3 cellular contexts compared by ENCODE assay signal in genomic region chr4:95563638-95564337, GRCh38.
TF ChIP-seq lines count a peak whose summit lies in the region.

No MANE protein-coding gene starts in this region.

TF ChIP-seq in SK-N-SH treated with all-trans-retinoic acid at 6 μM for 48 hours, 23 proteins besides CTCF, POLR2A, EP300 and RAD21:
- TF ChIP-seq CSDC2 (CRISPR knock-in tag; IDR thresholded peaks at IDR 0.05) = no peak
- TF ChIP-seq SNAI2 (CRISPR knock-in tag; IDR thresholded peaks at IDR 0.05) = no peak
- no peak for TF ChIP-seq TSHZ2 (CRISPR knock-in tag; IDR thresholded peaks at IDR 0.05)
- TF ChIP-seq CREB5 (CRISPR knock-in tag; IDR thresholded peaks at IDR 0.05; ENCODE audit: low read depth) = no peak
- TF ChIP-seq BACH2 (CRISPR knock-in tag; IDR thresholded peaks at IDR 0.05; ENCODE audit: borderline replicate concordance) = no peak

TF ChIP-seq in SK-N-SH, 30 proteins besides CTCF, POLR2A, EP300 and RAD21:
- no peak for TF ChIP-seq USF1 (IDR thresholded peaks at IDR 0.05; ENCODE audit: borderline replicate concordance, low read depth)
- no peak for TF ChIP-seq JUND (IDR thresholded peaks at IDR 0.05)
- TF ChIP-seq MEF2A (IDR thresholded peaks at IDR 0.05; ENCODE audit: borderline replicate concordance, low read depth) = no peak
- TF ChIP-seq EZH2phosphoT487 (IDR thresholded peaks at IDR 0.05; ENCODE audit: borderline replicate concordance, low read depth) = no peak
- no peak for TF ChIP-seq RFX5 (IDR thresholded peaks at IDR 0.05; ENCODE audit: low read length)
- no peak for TF ChIP-seq GATA2 (CRISPR knock-in tag; IDR thresholded peaks at IDR 0.05)
- TF ChIP-seq SIN3A (IDR thresholded peaks at IDR 0.05; ENCODE audit: borderline replicate concordance, low read depth, low read length) = no peak
- no peak for TF ChIP-seq USF2 (IDR thresholded peaks at IDR 0.05; ENCODE audit: borderline replicate concordance, low read depth, low read length)
- TF ChIP-seq NRF1 (IDR thresholded peaks at IDR 0.05; ENCODE audit: low read depth, low read length) = no peak
- TF ChIP-seq ZBTB33 (IDR thresholded peaks at IDR 0.05; ENCODE audit: borderline replicate concordance, low read depth) = no peak
- no peak for TF ChIP-seq FOSL2 (IDR thresholded peaks at IDR 0.05; ENCODE audit: borderline replicate concordance, low read depth)
- no peak for TF ChIP-seq FOXM1 (IDR thresholded peaks at IDR 0.05; ENCODE audit: low read depth)
- no peak for TF ChIP-seq YY1 (IDR thresholded peaks at IDR 0.05; ENCODE audit: low read depth)
- TF ChIP-seq POLR2AphosphoS5 (IDR thresholded peaks at IDR 0.05; ENCODE audit: low read depth, low read length) = no peak
- no peak for TF ChIP-seq TEAD4 (IDR thresholded peaks at IDR 0.05; ENCODE audit: borderline replicate concordance, insufficient read depth)
- TF ChIP-seq CHD2 (IDR thresholded peaks at IDR 0.05; ENCODE audit: low read length, partially characterized antibody) = no peak

TF ChIP-seq in H1, 55 proteins besides CTCF, POLR2A, EP300 and RAD21:
- TF ChIP-seq JUN (IDR thresholded peaks at IDR 0.05; ENCODE audit: low read depth, low read length) = no peak
- TF ChIP-seq MAFK (IDR thresholded peaks at IDR 0.05; ENCODE audit: low read depth, low read length) = no peak
- no peak for TF ChIP-seq POLR2AphosphoS5 (IDR thresholded peaks at IDR 0.05; ENCODE audit: low read depth, low read length)
